9 cellular contexts compared by ENCODE assay signal in genomic region chr7:150357277-150357676, GRCh38. TPM values are rescaled to one million over a fixed set of nuclear protein-coding genes. Genes with fewer than 3 reads are reported as not detected.
DNase-seq lines count a peak whose midpoint lies in the region; ATAC-seq and TF ChIP-seq lines count a peak whose summit lies in the region.
"Had no signal": no experiment of that assay in that cellular context is flagged by ENCODE, and none has a peak within 500 bp of the region (broad histone marks: within the 10 kb centered on the region; RNA-seq: fewer than 3 reads in every experiment).

No MANE protein-coding gene starts in this region.

- H3K27ac ChIP-seq in GM23248 (no peak overlapping the region), heart right ventricle (no peak overlapping the region)
- H3K27ac ChIP-seq: C4-2B had no signal

- no peak overlapping the region for H3K9ac ChIP-seq in GM23248

- ATAC-seq in HG03469 (IDR thresholded peaks at IDR 0.05; ENCODE audit: unreplicated experiment) (no peak), heart right ventricle (no peak)

- in situ Hi-C loops in GM23248 (cut with MboI), result no loop called here

- no peak overlapping the region for H3K4me3 ChIP-seq in GM23248
- no peak overlapping the region for H3K4me3 ChIP-seq in heart right ventricle

- H2AFZ ChIP-seq in GM23248, result peak overlapping the region; percentile 34; the same call in 1 of the 2 replicates

- no peaks in the 10 kb centered on the region for H3K9me3 ChIP-seq in GM23248 (ENCODE audit: low read depth)
- no peaks in the 10 kb centered on the region for H3K9me3 ChIP-seq in heart right ventricle

- no peak for TF ChIP-seq CTCF in heart right ventricle (IDR thresholded peaks at IDR 0.05)

- no peak overlapping the region for H3K4me2 ChIP-seq in GM23248 (ENCODE audit: unreplicated experiment)

- no peaks in the 10 kb centered on the region for H3K36me3 ChIP-seq in GM23248 (ENCODE audit: low read depth)
- no peaks in the 10 kb centered on the region for H3K36me3 ChIP-seq in heart right ventricle

- no peaks in the 10 kb centered on the region for H3K9me2 ChIP-seq in GM23248 (ENCODE audit: insufficient read depth)

- H3K4me1 ChIP-seq in GM23248 (ENCODE audit: insufficient read depth) (no peaks in the 10 kb centered on the region), heart right ventricle (peaks cover 0 to 14% (median 3%) of the 10 kb centered on the region in 9 donors)

- DNase-seq in Ammon's horn (ENCODE audit: low spot score) (peak; percentile 2), GM23248 (no peak), NCI-H69 (lab: John Stamatoyannopoulos, UW) (peak; percentile 78), activated T-helper 1 cell treated with Interleukin-2 at 50 U/mL for 16 hours (ENCODE audit: low read depth) (peak; percentile 48), COR-L47 (lab: John Stamatoyannopoulos, UW) (no peak), heart right ventricle (no peak)
- peak; percentile 59 to 70 for DNase-seq in stimulated activated CD4-positive, alpha-beta T cell treated with anti-CD3 and anti-CD28 coated beads, Interleukin-2, amount 100 ng/mL, for 24 hours

- no peaks in the 10 kb centered on the region for H3F3A ChIP-seq in GM23248 (ENCODE audit: insufficient read depth)

- 45 to 47% methylated on average over 9 of the region's 9 CpGs for WGBS in GM23248 (ENCODE audit: low coverage in 1 of 2, low lambda C conversion rate in 2 of 2, missing lambda C conversion rate in 2 of 2), 2 experiments
- WGBS in heart right ventricle, 2 donors, result 69 to 72% methylated on average over 9 of the region's 9 CpGs

- H4K20me1 ChIP-seq in GM23248 (ENCODE audit: insufficient read depth), result no peaks in the 10 kb centered on the region

- intact Hi-C loops in heart right ventricle (cut with DNase I), result loop anchor here in 5 of 10 donors (2.0 to 5.0 kb wide), 2 partner anchors 64 to 65 kb away; no protein-coding TSS in a partner anchor

- H3K27me3 ChIP-seq in GM23248 (replicated peaks; ENCODE audit: insufficient read depth), result no peaks in the 10 kb centered on the region
- no peaks in the 10 kb centered on the region for H3K27me3 ChIP-seq in heart right ventricle

- H3K79me2 ChIP-seq in GM23248 (ENCODE audit: insufficient read depth), result no peaks in the 10 kb centered on the region

RNA-seq across cellular contexts. Expression of gene REPIN1, which starts 11.3 kb away (rescaled TPM):
- 48.1 and 53.5 TPM in 2 replicates for total RNA-seq in GM23248 (2014; rRNA removed; shearing (Covaris generic))
- polyA plus RNA-seq in GM23248 (2016; fragmentation: Nextera tagmentation; extraction: Ambion mirVana) (15.8 and 17.3 TPM in 2 replicates), heart right ventricle (10 to 100 TPM; 51.0 to 53.0 TPM)
- 100 to 1,000 TPM in 8 of 10 donors, 10 to 100 TPM in 2; 88.7 to 132 (median 114) TPM for total RNA-seq in heart right ventricle

RNA-seq across cellular contexts. Expression of gene RARRES2, which starts 15.8 kb away (rescaled TPM):
- not detected in 2 replicates for total RNA-seq in GM23248 (2014; rRNA removed; shearing (Covaris generic))
- polyA plus RNA-seq in GM23248 (2016; fragmentation: Nextera tagmentation; extraction: Ambion mirVana) (not detected in 2 replicates), heart right ventricle (10 to 100 TPM; 25.6 to 33.0 TPM)
- 10 to 100 TPM in 7 of 10 donors, 1 to 10 TPM in 3; 6.7 to 25.8 (median 16.2) TPM for total RNA-seq in heart right ventricle

RNA-seq across cellular contexts. Expression of gene ZNF775, which starts 21.9 kb away (rescaled TPM):
- total RNA-seq in GM23248 (2014; rRNA removed; shearing (Covaris generic)), result 3.9 and 5.2 TPM in 2 replicates
- polyA plus RNA-seq in GM23248 (2016; fragmentation: Nextera tagmentation; extraction: Ambion mirVana), result 0.75 and 1.6 TPM in 2 replicates
- total RNA-seq in heart right ventricle, result 1 to 10 TPM; 1.9 to 4.7 (median 2.9) TPM
- polyA plus RNA-seq in heart right ventricle, result 1 to 10 TPM; 2.4 to 4.3 TPM

RNA-seq across cellular contexts. Expression of gene ACTR3C, which starts 33.9 kb away (rescaled TPM):
- total RNA-seq in GM23248 (2014; rRNA removed; shearing (Covaris generic)), result not detected in 2 replicates
- polyA plus RNA-seq in GM23248 (2016; fragmentation: Nextera tagmentation; extraction: Ambion mirVana) (not detected in 2 replicates), heart right ventricle (1 to 10 TPM; 2.7 to 3.5 TPM)
- total RNA-seq in heart right ventricle, result 1 to 10 TPM; 2.6 to 7.0 (median 3.5) TPM

RNA-seq across cellular contexts. Expression of gene LRRC61, which starts 34.1 kb away (rescaled TPM):
- not detected in 2 replicates for total RNA-seq in GM23248 (2014; rRNA removed; shearing (Covaris generic))
- polyA plus RNA-seq in GM23248 (2016; fragmentation: Nextera tagmentation; extraction: Ambion mirVana) (not detected in 2 replicates), heart right ventricle (1 to 10 TPM; 1.2 to 6.4 TPM)
- total RNA-seq in heart right ventricle, result 1 to 10 TPM; 3.0 to 5.0 (median 3.9) TPM

Comparison
In these comparisons a context has a peak if more than half of its experiments do, and no peak if none do; other contexts are left out.
1. DNase-seq: peak in Ammon's horn (single experiment), NCI-H69 (single experiment), activated T-helper 1 cell treated with Interleukin-2 at 50 U/mL for 16 hours (single experiment) and stimulated activated CD4-positive, alpha-beta T cell treated with anti-CD3 and anti-CD28 coated beads, Interleukin-2, amount 100 ng/mL, for 24 hours (2 of 2); none in GM23248 (single experiment), COR-L47 (single experiment) and heart right ventricle (0 of 2).